ENCODE assay signal across 1 cellular context in the genomic region with DNA sequence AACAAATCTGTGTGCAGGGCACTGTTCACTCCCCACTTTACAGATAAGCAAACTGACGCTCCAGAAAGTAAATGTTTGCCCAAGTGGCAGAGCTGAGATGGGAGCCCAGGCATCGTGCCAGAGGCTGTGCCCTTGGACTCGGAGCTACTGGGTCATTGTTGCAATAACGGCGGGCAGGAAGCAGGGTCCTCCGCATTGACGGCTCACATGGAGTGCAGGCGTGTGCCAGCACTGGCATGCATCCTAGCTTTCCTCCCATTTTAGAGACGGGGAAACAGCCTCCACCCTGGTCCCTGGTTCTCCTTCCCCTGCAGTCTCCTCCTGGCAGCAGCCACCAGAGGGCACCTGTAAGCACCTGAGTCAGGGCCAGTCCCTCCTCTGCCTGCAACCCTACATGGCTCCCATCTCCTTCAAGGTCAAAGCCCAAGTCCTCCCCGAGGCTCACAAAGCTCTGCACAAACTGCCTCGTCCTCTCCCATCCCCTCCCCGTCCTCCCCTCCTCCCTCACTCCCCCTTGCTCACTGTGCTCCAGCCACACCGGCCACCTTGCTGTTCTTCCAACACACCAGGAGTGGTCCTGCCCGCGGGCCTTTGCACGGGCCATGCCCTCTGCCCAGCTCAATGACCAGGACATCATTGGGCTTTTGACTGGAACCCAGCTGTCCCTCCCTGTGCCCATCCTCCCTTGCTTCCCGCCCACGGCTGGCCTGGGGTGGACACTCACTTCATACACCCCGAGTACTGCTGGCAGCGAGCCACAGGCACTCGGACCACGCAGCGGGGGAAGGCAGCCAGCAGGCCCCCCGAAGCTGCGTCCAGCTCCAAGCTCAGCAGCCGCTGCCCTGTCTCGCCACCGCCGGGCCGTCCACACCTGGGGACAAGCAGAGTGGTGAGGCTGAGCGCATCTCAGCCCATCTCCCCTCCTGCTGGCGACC.
TF ChIP-seq lines count a peak whose summit lies in the region.

No MANE protein-coding gene starts in this region.

TF ChIP-seq in IMR-90, 13 proteins besides CTCF, POLR2A, EP300 and RAD21:
- TF ChIP-seq, protein P1, sequence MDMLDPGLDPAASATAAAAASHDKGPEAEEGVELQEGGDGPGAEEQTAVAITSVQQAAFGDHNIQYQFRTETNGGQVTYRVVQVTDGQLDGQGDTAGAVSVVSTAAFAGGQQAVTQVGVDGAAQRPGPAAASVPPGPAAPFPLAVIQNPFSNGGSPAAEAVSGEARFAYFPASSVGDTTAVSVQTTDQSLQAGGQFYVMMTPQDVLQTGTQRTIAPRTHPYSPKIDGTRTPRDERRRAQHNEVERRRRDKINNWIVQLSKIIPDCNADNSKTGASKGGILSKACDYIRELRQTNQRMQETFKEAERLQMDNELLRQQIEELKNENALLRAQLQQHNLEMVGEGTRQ (IDR thresholded peaks at IDR 0.05; ENCODE audit: low read depth, low read length): no peak
- TF ChIP-seq RCOR1 (IDR thresholded peaks at IDR 0.05; ENCODE audit: insufficient replicate concordance, low read length) (no peak), CEBPB (IDR thresholded peaks at IDR 0.05; ENCODE audit: low read depth, low read length) (no peak), NFE2L2 (IDR thresholded peaks at IDR 0.05; ENCODE audit: low read depth, low read length) (no peak)
- TF ChIP-seq, protein P2, sequence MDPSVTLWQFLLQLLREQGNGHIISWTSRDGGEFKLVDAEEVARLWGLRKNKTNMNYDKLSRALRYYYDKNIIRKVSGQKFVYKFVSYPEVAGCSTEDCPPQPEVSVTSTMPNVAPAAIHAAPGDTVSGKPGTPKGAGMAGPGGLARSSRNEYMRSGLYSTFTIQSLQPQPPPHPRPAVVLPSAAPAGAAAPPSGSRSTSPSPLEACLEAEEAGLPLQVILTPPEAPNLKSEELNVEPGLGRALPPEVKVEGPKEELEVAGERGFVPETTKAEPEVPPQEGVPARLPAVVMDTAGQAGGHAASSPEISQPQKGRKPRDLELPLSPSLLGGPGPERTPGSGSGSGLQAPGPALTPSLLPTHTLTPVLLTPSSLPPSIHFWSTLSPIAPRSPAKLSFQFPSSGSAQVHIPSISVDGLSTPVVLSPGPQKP (IDR thresholded peaks at IDR 0.05; ENCODE audit: borderline replicate concordance, low read depth, low read length): no peak
